In the genomic region with DNA sequence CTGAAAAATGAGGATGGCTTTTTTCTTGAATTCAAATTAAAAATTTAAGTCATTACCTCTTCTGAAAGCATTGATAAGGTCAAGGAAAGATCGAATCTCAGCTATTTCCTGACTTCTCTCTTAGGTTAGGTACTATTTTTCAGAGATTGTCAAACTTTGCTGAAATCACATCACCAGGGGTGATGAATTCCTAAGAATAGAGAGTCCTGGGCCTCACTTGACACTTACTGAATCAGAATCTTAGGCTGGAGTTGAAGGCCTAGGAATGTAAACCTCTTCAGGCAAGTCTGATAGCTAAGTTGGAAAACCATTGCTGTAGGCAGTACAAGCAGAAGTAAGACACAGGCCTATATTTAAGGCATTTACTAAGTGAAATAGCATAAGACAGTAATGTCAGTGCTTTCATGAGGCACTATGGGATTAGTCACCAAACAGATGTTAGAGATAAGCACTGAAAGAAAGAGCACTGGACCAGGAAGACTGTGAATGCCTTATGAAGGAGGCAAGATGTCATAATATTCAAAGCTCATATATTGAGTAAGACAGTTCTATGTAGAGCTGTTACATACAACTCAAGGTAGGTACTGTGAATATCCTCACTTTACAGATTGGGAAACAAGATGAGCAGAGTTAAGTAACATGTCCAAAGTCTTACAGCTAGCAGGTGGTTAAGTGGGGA, we compare ENCODE assay signal across 12 cellular contexts. TPM values are rescaled to one million over a fixed set of nuclear protein-coding genes. Genes with fewer than 3 reads are reported as not detected.
DNase-seq lines count a peak whose midpoint lies in the region; ATAC-seq and TF ChIP-seq lines count a peak whose summit lies in the region.
"Had no signal": no experiment of that assay in that cellular context is flagged by ENCODE, and none has a peak within 500 bp of the region (broad histone marks: within the 10 kb centered on the region; RNA-seq: fewer than 3 reads in every experiment).

No MANE protein-coding gene starts in this region.

- H3K36me3 ChIP-seq in WERI-Rb-1: peaks cover 31% of the 10 kb centered on the region

- TF ChIP-seq CTCF in choroid plexus epithelial cell (conservative IDR thresholded peaks at IDR 0.05; ENCODE audit: low read depth, low read length): no peak
- no peak for TF ChIP-seq CTCF in WERI-Rb-1 (IDR thresholded peaks at IDR 0.05; ENCODE audit: low read depth, low read length)
- no peak for TF ChIP-seq CTCF in glutamatergic neuron (IDR thresholded peaks at IDR 0.05; ENCODE audit: partially characterized antibody, unreplicated experiment)

- H3K4me3 ChIP-seq in choroid plexus epithelial cell (ENCODE audit: low read depth, low read length) (no peak overlapping the region), WERI-Rb-1 (ENCODE audit: low read depth, low read length) (no peak overlapping the region)

- H3K27ac Mint-ChIP-seq in natural killer cell treated with Interleukin-12 subunit alpha and Interleukin-12 subunit beta and Interleukin-15 and Interleukin-18, amount 100 ng/mL, for 72 hours: no peak overlapping the region
- no peak overlapping the region for H3K27ac Mint-ChIP-seq in glutamatergic neuron (ENCODE audit: unreplicated experiment)
- H3K27ac Mint-ChIP-seq: brain had no signal

- no peaks in the 10 kb centered on the region for H3K9me3 ChIP-seq in WERI-Rb-1 (ENCODE audit: severe bottlenecking)

- H3K27me3 Mint-ChIP-seq in natural killer cell treated with Interleukin-12 subunit alpha and Interleukin-12 subunit beta and Interleukin-15 and Interleukin-18, amount 100 ng/mL, for 72 hours: no peaks in the 10 kb centered on the region
- no peaks in the 10 kb centered on the region for H3K27me3 Mint-ChIP-seq in glutamatergic neuron (ENCODE audit: unreplicated experiment)

- DNase-seq in NCI-H82 (lab: John Stamatoyannopoulos, UW): peak; percentile 29
- no peak for DNase-seq in NCI-H82 treated with DMSO at 0.1 percent for 48 hours (lab: John Stamatoyannopoulos, UW; ENCODE audit: unreplicated experiment)
- peak; percentile 80 for DNase-seq in MV-4-11 (lab: John Stamatoyannopoulos, UW)
- DNase-seq in choroid plexus epithelial cell (ENCODE audit: low read depth): peak; percentile 88
- DNase-seq in natural killer cell treated with Interleukin-12 subunit alpha and Interleukin-12 subunit beta and Interleukin-15 and Interleukin-18, amount 100 ng/mL, for 72 hours (ENCODE audit: low spot score): no peak
- DNase-seq in germinal center (ENCODE audit: low spot score): no peak
- DNase-seq in WERI-Rb-1: no peak
- no peak for DNase-seq in glutamatergic neuron
- DNase-seq: GOT3 had no signal

- no peak overlapping the region for H3K27ac ChIP-seq in WERI-Rb-1
- H3K27ac ChIP-seq: 22Rv1 had no signal

- no peaks in the 10 kb centered on the region for H3K36me3 Mint-ChIP-seq in natural killer cell treated with Interleukin-12 subunit alpha and Interleukin-12 subunit beta and Interleukin-15 and Interleukin-18, amount 100 ng/mL, for 72 hours
- no peaks in the 10 kb centered on the region for H3K36me3 Mint-ChIP-seq in glutamatergic neuron (ENCODE audit: unreplicated experiment)

- ATAC-seq in natural killer cell treated with Interleukin-12 subunit alpha and Interleukin-12 subunit beta and Interleukin-15 and Interleukin-18, amount 100 ng/mL, for 72 hours: peak; percentile 36 to 71

- no peaks in the 10 kb centered on the region for H3K27me3 ChIP-seq in WERI-Rb-1 (ENCODE audit: insufficient read depth, low read depth, severe bottlenecking)

- peaks cover 36 to 39% of the 10 kb centered on the region in 2 donors for H3K4me1 Mint-ChIP-seq in natural killer cell treated with Interleukin-12 subunit alpha and Interleukin-12 subunit beta and Interleukin-15 and Interleukin-18, amount 100 ng/mL, for 72 hours (ENCODE audit: low read depth in 2 of 2)
- peaks cover 10% of the 10 kb centered on the region for H3K4me1 Mint-ChIP-seq in glutamatergic neuron (ENCODE audit: low read depth, unreplicated experiment)

- H3K4me3 Mint-ChIP-seq in natural killer cell treated with Interleukin-12 subunit alpha and Interleukin-12 subunit beta and Interleukin-15 and Interleukin-18, amount 100 ng/mL, for 72 hours: no peak overlapping the region
- no peak overlapping the region for H3K4me3 Mint-ChIP-seq in glutamatergic neuron (ENCODE audit: unreplicated experiment)
- H3K4me3 Mint-ChIP-seq: brain had no signal

- no peaks in the 10 kb centered on the region for H3K9me3 Mint-ChIP-seq in natural killer cell treated with Interleukin-12 subunit alpha and Interleukin-12 subunit beta and Interleukin-15 and Interleukin-18, amount 100 ng/mL, for 72 hours
- no peaks in the 10 kb centered on the region for H3K9me3 Mint-ChIP-seq in glutamatergic neuron (ENCODE audit: unreplicated experiment)
- H3K9me3 Mint-ChIP-seq: brain had no signal

RNA-seq across cellular contexts. Expression of a gene that starts 21.5 kb away (rescaled TPM):
- 100 to 1,000 TPM; 100 to 107 TPM for total RNA-seq in natural killer cell treated with Interleukin-12 subunit alpha and Interleukin-12 subunit beta and Interleukin-15 and Interleukin-18, amount 100 ng/mL, for 72 hours
- 137 TPM for total RNA-seq in glutamatergic neuron (ENCODE audit: unreplicated experiment)

RNA-seq across cellular contexts. Expression of a gene that starts 28.9 kb away (rescaled TPM):
- total RNA-seq in natural killer cell treated with Interleukin-12 subunit alpha and Interleukin-12 subunit beta and Interleukin-15 and Interleukin-18, amount 100 ng/mL, for 72 hours: 10 to 100 TPM; 21.0 to 26.7 TPM
- 23.2 TPM for total RNA-seq in glutamatergic neuron (ENCODE audit: unreplicated experiment)

RNA-seq across cellular contexts. Expression of a gene that starts 48.6 kb away (rescaled TPM):
- not detected for total RNA-seq in natural killer cell treated with Interleukin-12 subunit alpha and Interleukin-12 subunit beta and Interleukin-15 and Interleukin-18, amount 100 ng/mL, for 72 hours
- 4.1 TPM for total RNA-seq in glutamatergic neuron (ENCODE audit: unreplicated experiment)
- total RNA-seq: pulmonary artery endothelial cell had no signal

RNA-seq across cellular contexts. Expression of a gene that starts 50.4 kb away (rescaled TPM):
- 10 to 100 TPM; 38.2 to 52.0 TPM for total RNA-seq in natural killer cell treated with Interleukin-12 subunit alpha and Interleukin-12 subunit beta and Interleukin-15 and Interleukin-18, amount 100 ng/mL, for 72 hours
- 54.6 TPM for total RNA-seq in glutamatergic neuron (ENCODE audit: unreplicated experiment)

Comparison
In these comparisons a context has a peak if more than half of its experiments do, and no peak if none do; other contexts are left out.
1. DNase-seq: peak in NCI-H82 (single experiment), MV-4-11 (single experiment) and choroid plexus epithelial cell (single experiment); none in NCI-H82 treated with DMSO at 0.1 percent for 48 hours (single experiment), natural killer cell treated with Interleukin-12 subunit alpha and Interleukin-12 subunit beta and Interleukin-15 and Interleukin-18, amount 100 ng/mL, for 72 hours (single experiment), germinal center (single experiment), WERI-Rb-1 (single experiment) and glutamatergic neuron (single experiment).